In genomic region chr12:112430929-112431328, GRCh38 we compare ENCODE assay signal across 1 cellular context.
TF ChIP-seq lines count a peak whose summit lies in the region.

No MANE protein-coding gene starts in this region.

TF ChIP-seq in GM23338, 12 proteins besides CTCF, POLR2A, EP300 and RAD21 (continued from another document):
- TF ChIP-seq REST (IDR thresholded peaks at IDR 0.05; ENCODE audit: unreplicated experiment): no peak
